Comparison of ENCODE assay signal across 19 cellular contexts in the genomic region with DNA sequence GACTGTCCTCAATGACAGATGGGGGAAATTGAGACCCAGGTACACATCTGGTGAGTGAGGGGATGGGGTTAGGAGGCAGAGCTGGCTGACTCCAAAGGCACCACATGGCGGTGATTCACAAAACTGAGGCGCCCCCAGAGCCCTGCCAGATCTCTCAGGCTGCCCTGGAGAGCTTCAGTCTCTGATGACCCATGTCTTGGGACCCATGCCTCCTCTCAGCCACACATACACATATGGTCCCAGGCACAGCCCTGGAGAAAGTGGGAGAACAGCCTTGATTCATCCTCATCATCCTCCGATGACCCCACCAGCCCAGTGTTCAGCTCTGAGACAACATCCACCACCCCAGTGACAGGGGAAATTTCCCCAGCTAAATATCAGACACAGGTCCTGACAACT.
"Had no signal": no experiment of that assay in that cellular context is flagged by ENCODE, and none has a peak within 500 bp of the region (broad histone marks: within the 10 kb centered on the region; RNA-seq: fewer than 3 reads in every experiment).

No MANE protein-coding gene starts in this region.

- FAIRE-seq: urothelium cell line had no signal

- H3K9me3 ChIP-seq: psoas muscle, testis had no signal

- ATAC-seq: activated CD8-positive, alpha-beta T cell treated with anti-CD3 and anti-CD28 coated beads, Interleukin-2, amount 10 ng/mL, durations not matched to agents 7 days and 5 days; naive thymus-derived CD4-positive, alpha-beta T cell; psoas muscle; sciatic nerve; T-cell had no signal

- H3K4me3 ChIP-seq: psoas muscle, testis had no signal

- H3K27ac ChIP-seq: epithelial cell of prostate, psoas muscle, testis had no signal

- H3K4me1 ChIP-seq: psoas muscle, testis had no signal

- H3K27ac Mint-ChIP-seq: activated CD8-positive, alpha-beta T cell treated with anti-CD3 and anti-CD28 coated beads, Interleukin-2, amount 10 ng/mL, durations not matched to agents 7 days and 5 days; activated T-helper 1 cell treated with anti-CD3 and anti-CD28 coated beads, Interleukin-12 subunit alpha, Interleukin-12 subunit beta, Interleukin-2, Interleukin-4 antibody, amounts not matched to agents 30 ng/mL and 10 ng/mL and 1 ng/mL, durations not matched to agents 14 hours and 24 hours and 36 hours; naive thymus-derived CD4-positive, alpha-beta T cell; stimulated activated naive CD8-positive, alpha-beta T cell treated with anti-CD3 and anti-CD28 coated beads, Interleukin-15, Interleukin-2, amounts not matched to agents 100 ng/mL and 50 ng/mL, for 24 hours; T-cell had no signal

- H3K4me1 Mint-ChIP-seq: T-cell had no signal

- H3K9me3 Mint-ChIP-seq: activated T-helper 1 cell treated with anti-CD3 and anti-CD28 coated beads, Interleukin-12 subunit alpha, Interleukin-12 subunit beta, Interleukin-2, Interleukin-4 antibody, amounts not matched to agents 30 ng/mL and 10 ng/mL and 1 ng/mL, durations not matched to agents 14 hours and 24 hours and 36 hours; naive thymus-derived CD4-positive, alpha-beta T cell; stimulated activated naive CD8-positive, alpha-beta T cell treated with anti-CD3 and anti-CD28 coated beads, Interleukin-15, Interleukin-2, amounts not matched to agents 100 ng/mL and 50 ng/mL, for 24 hours; T-cell had no signal

- H3K27me3 ChIP-seq: testis had no signal

- H3K36me3 Mint-ChIP-seq: naive thymus-derived CD4-positive, alpha-beta T cell; T-cell had no signal

- H3K4me3 Mint-ChIP-seq: activated CD8-positive, alpha-beta T cell treated with anti-CD3 and anti-CD28 coated beads, Interleukin-2, amount 10 ng/mL, durations not matched to agents 7 days and 5 days; activated T-helper 1 cell treated with anti-CD3 and anti-CD28 coated beads, Interleukin-12 subunit alpha, Interleukin-12 subunit beta, Interleukin-2, Interleukin-4 antibody, amounts not matched to agents 30 ng/mL and 10 ng/mL and 1 ng/mL, durations not matched to agents 14 hours and 24 hours and 36 hours; naive thymus-derived CD4-positive, alpha-beta T cell; stimulated activated naive CD8-positive, alpha-beta T cell treated with anti-CD3 and anti-CD28 coated beads, Interleukin-15, Interleukin-2, amounts not matched to agents 100 ng/mL and 50 ng/mL, for 24 hours; T-cell had no signal

- DNase-seq: activated CD4-positive, alpha-beta T cell treated with anti-CD3 and anti-CD28 coated beads for 4 hours; activated CD8-positive, alpha-beta memory T cell treated with anti-CD3 and anti-CD28 coated beads, Interleukin-2, amount 50 U/mL, for 48 hours; activated CD8-positive, alpha-beta T cell treated with anti-CD3 and anti-CD28 coated beads, Interleukin-2, amount 10 ng/mL, durations not matched to agents 7 days and 5 days; activated naive CD4-positive, alpha-beta T cell; caudate nucleus; cortex of kidney; effector CD8-positive, alpha-beta T cell; hippocampal formation; naive thymus-derived CD4-positive, alpha-beta T cell; psoas muscle; stimulated activated CD4-positive, alpha-beta T cell treated with anti-CD3 and anti-CD28 coated beads, Interleukin-12 subunit alpha, Interleukin-12 subunit beta, amount 100 ng/mL, for 4 hours; T-cell; T1000; testis had no signal
